In genomic region chr3:126208618-126209256, GRCh38 we compare ENCODE assay signal across 9 cellular contexts. TPM values are rescaled to one million over a fixed set of nuclear protein-coding genes. Genes with fewer than 3 reads are reported as not detected.
A peak's percentile ranks its signal among the peaks of the same experiment; 100 is the strongest.
DNase-seq lines count a peak whose midpoint lies in the region; ATAC-seq, FAIRE-seq and TF ChIP-seq lines count a peak whose summit lies in the region.
"Had no signal": no experiment of that assay in that cellular context is flagged by ENCODE, and none has a peak within 500 bp of the region (broad histone marks: within the 10 kb centered on the region; RNA-seq: fewer than 3 reads in every experiment).

No MANE protein-coding gene starts in this region.

- H3K79me1 ChIP-seq in H1 (ENCODE audit: low read depth, low read length): no peaks in the 10 kb centered on the region

- no peak overlapping the region for H3K4ac ChIP-seq in H1 (replicated peaks; ENCODE audit: insufficient read length, low read depth, low read length)

- H3K23me2 ChIP-seq in H1 (ENCODE audit: low read depth, low read length): peaks cover 8% of the 10 kb centered on the region; the same call in 1 of the 2 replicates

- 93% methylated on average over 11 of the region's 11 CpGs; no CpG with 5 or more reads in 1 of the 2 experiments for WGBS in H1 (ENCODE audit: extremely low coverage in 1 of 2, insufficient coverage in 1 of 2, insufficient read length in 1 of 2, insufficient replicate concordance in 2 of 2, low coverage in 1 of 2, low lambda C conversion rate in 2 of 2, missing lambda C conversion rate in 1 of 2), 2 experiments

- peak overlapping the region; percentile 7 for H3K4me3 Mint-ChIP-seq in osteocyte (ENCODE audit: unreplicated experiment)

- H4K20me1 ChIP-seq in H1 (replicated peaks in 1 of 2; ENCODE audit: control insufficient read depth in 1 of 2, insufficient read depth in 2 of 2, low read length in 2 of 2): no peaks in the 10 kb centered on the region

- no peak for TF ChIP-seq EP300 in H1 (IDR thresholded peaks at IDR 0.05; ENCODE audit: borderline replicate concordance in 1 of 2, low read depth in 2 of 2, low read length in 2 of 2)

- FAIRE-seq in H1 (lab: Jason Lieb, UNC): no peak

- H3K79me2 ChIP-seq in H1 (ENCODE audit: control insufficient read depth in 1 of 2, insufficient read depth in 2 of 2, low read length in 2 of 2): no peaks in the 10 kb centered on the region

- peak; percentile 88 for DNase-seq in GM03348 (ENCODE audit: low spot score)
- DNase-seq in NCI-H460 (ENCODE audit: extremely low read depth, low read depth): peak; percentile 93
- DNase-seq in H1 (ENCODE audit: low read depth in 1 of 2, low spot score in 2 of 2): no peak
- DNase-seq in osteocyte (ENCODE audit: extremely low spot score, unreplicated experiment): peak; percentile 95
- no peak for DNase-seq in NCI-H524 treated with DMSO at 0.1 percent for 48 hours (lab: John Stamatoyannopoulos, UW)
- DNase-seq in H7: no peak

- 0 out of 2 replicates have a peak overlapping the region, but pooled peaks have one; percentile 71 for H2AFZ ChIP-seq in H1 (ENCODE audit: low read length)

- POLR2A ChIA-PET in H1 (lab: Charles Lee; ENCODE audit: partially characterized antibody): interaction anchor here (1.3 kb wide), 1 partner anchor 58 kb away, joined by 3 read pairs; no protein-coding TSS in a partner anchor

- no peak for TF ChIP-seq CTCF in H1 (IDR thresholded peaks at IDR 0.05; ENCODE audit: control extremely low read depth in 1 of 3, insufficient read depth in 1 of 3, low read depth in 1 of 3, low read length in 3 of 3)
- no peak for TF ChIP-seq CTCF in osteocyte (IDR thresholded peaks at IDR 0.05)

- no peak for TF ChIP-seq POLR2A in H1 (IDR thresholded peaks at IDR 0.05; ENCODE audit: control extremely low read depth in 1 of 2, low read depth in 2 of 2, low read length in 2 of 2)

- no peaks in the 10 kb centered on the region for H3K9me3 Mint-ChIP-seq in osteocyte (ENCODE audit: unreplicated experiment)

- peak overlapping the region; percentile 82 for H3K27ac Mint-ChIP-seq in osteocyte (ENCODE audit: unreplicated experiment)

- no peak overlapping the region for H4K5ac ChIP-seq in H1 (ENCODE audit: insufficient read length, low read depth, low read length)

- no peak overlapping the region for H2BK20ac ChIP-seq in H1 (ENCODE audit: low read length)

- H3K4me3 ChIP-seq in H1 (ENCODE audit: extremely low read depth in 1 of 4, insufficient read depth in 2 of 4, low read depth in 3 of 4, low read length in 4 of 4) (no peak overlapping the region), H7 (ENCODE audit: insufficient read depth, low read depth, low read length) (no peak overlapping the region)

- peaks cover 0 to 8% (median 4%) of the 10 kb centered on the region in 4 experiments; a peak in 6 of 7 replicates for H3K4me1 ChIP-seq in H1 (replicated peaks in 1 of 4; ENCODE audit: control insufficient read depth in 3 of 4, insufficient read depth in 4 of 4, low read length in 3 of 4)

- H3K36me3 ChIP-seq in H1 (ENCODE audit: control insufficient read depth in 2 of 4, insufficient read depth in 4 of 4, low read length in 3 of 4): no peaks in the 10 kb centered on the region
- no peaks in the 10 kb centered on the region for H3K36me3 ChIP-seq in H7 (replicated peaks; ENCODE audit: control insufficient read depth, insufficient read depth, low read length)

- H4K91ac ChIP-seq in H1 (replicated peaks; ENCODE audit: insufficient read length, low read length): no peak overlapping the region

- no peaks in the 10 kb centered on the region for H3K9me3 ChIP-seq in H1 (ENCODE audit: insufficient read depth in 2 of 2, low read depth in 1 of 2, low read length in 1 of 2)

- H4K8ac ChIP-seq in H1 (ENCODE audit: extremely low read depth, insufficient read depth, low read length): no peak overlapping the region

- CTCF ChIA-PET in H1 (lab: Charles Lee; ENCODE audit: partially characterized antibody): interaction anchor here (1.1 to 4.7 kb wide), 3 partner anchors 11 to 76 kb away, joined by 6 to 39 read pairs (median 19); no protein-coding TSS in a partner anchor

- peaks cover 0 to 7% (median 2%) of the 10 kb centered on the region in 4 experiments; a peak in 5 of 7 replicates for H3K27me3 ChIP-seq in H1 (replicated peaks in 1 of 4; ENCODE audit: control insufficient read depth in 3 of 4, extremely low read depth in 1 of 4, insufficient read depth in 3 of 4, low read length in 3 of 4)
- peaks cover 13% of the 10 kb centered on the region for H3K27me3 ChIP-seq in H7 (ENCODE audit: control insufficient read depth, insufficient read depth, low read length)

- no peak overlapping the region for H3K23ac ChIP-seq in H1 (ENCODE audit: insufficient read length)

- no peak overlapping the region for H3K56ac ChIP-seq in H1 (replicated peaks; ENCODE audit: insufficient read length, low read depth, low read length)

- H2BK120ac ChIP-seq in H1 (replicated peaks; ENCODE audit: low read depth, low read length): no peak overlapping the region

- H3K27me3 Mint-ChIP-seq in osteocyte (ENCODE audit: unreplicated experiment): no peaks in the 10 kb centered on the region

- H3K18ac ChIP-seq in H1 (ENCODE audit: extremely low read depth, low read length): no peak overlapping the region

- H3K14ac ChIP-seq in H1 (ENCODE audit: insufficient read length): no peak overlapping the region

- TF ChIP-seq RAD21 in H1 (IDR thresholded peaks at IDR 0.05 in 1 of 2, conservative IDR thresholded peaks at IDR 0.05 in 1 of 2; ENCODE audit: low read depth in 2 of 2, low read length in 2 of 2): no peak

- peaks cover 41% of the 10 kb centered on the region for H3K4me1 Mint-ChIP-seq in osteocyte (ENCODE audit: unreplicated experiment)

- H3K36me3 Mint-ChIP-seq in osteocyte (ENCODE audit: unreplicated experiment): no peaks in the 10 kb centered on the region

- H2BK15ac ChIP-seq in H1 (ENCODE audit: low read length): no peak overlapping the region

- no peak overlapping the region for H3K4me2 ChIP-seq in H1 (ENCODE audit: insufficient read depth in 1 of 2, low read depth in 2 of 2, low read length in 2 of 2)

- H2BK12ac ChIP-seq in H1 (ENCODE audit: low read depth, low read length): no peak overlapping the region

- H2BK5ac ChIP-seq in H1 (ENCODE audit: low read depth, low read length): no peak overlapping the region

- no peak overlapping the region for H3K9ac ChIP-seq in H1 (replicated peaks in 1 of 4; ENCODE audit: extremely low read depth in 1 of 4, low read depth in 3 of 4, low read length in 3 of 4)

- ATAC-seq in HG03159 (IDR thresholded peaks at IDR 0.05; ENCODE audit: unreplicated experiment): no peak
- no peak for ATAC-seq in GM19463 (IDR thresholded peaks at IDR 0.05; ENCODE audit: unreplicated experiment)

- no peak overlapping the region for H2AK5ac ChIP-seq in H1 (ENCODE audit: low read depth, low read length)

- no peak overlapping the region for H3K27ac ChIP-seq in H1 (ENCODE audit: low read depth, low read length)

TF ChIP-seq in H1, 55 proteins besides CTCF, POLR2A, EP300 and RAD21:
- TF ChIP-seq SP1 (IDR thresholded peaks at IDR 0.05; ENCODE audit: low read depth, low read length): no peak
- TF ChIP-seq TAF7 (optimal IDR thresholded peaks at IDR 0.05; ENCODE audit: borderline replicate concordance, low read depth, low read length): no peak
- TF ChIP-seq ASH2L (IDR thresholded peaks at IDR 0.05; ENCODE audit: low read length): no peak
- no peak for TF ChIP-seq EZH2 (IDR thresholded peaks at IDR 0.05; ENCODE audit: low read depth, low read length, severe bottlenecking)
- TF ChIP-seq HDAC6 (IDR thresholded peaks at IDR 0.05; ENCODE audit: low read depth, low read length): no peak
- TF ChIP-seq BACH1 (IDR thresholded peaks at IDR 0.05; ENCODE audit: low read length): no peak
- no peak for TF ChIP-seq ATF3 (IDR thresholded peaks at IDR 0.05; ENCODE audit: insufficient read depth, low read depth, low read length)
- no peak for TF ChIP-seq POLR2AphosphoS5 (IDR thresholded peaks at IDR 0.05; ENCODE audit: low read depth, low read length)
- TF ChIP-seq CBX8 (IDR thresholded peaks at IDR 0.05; ENCODE audit: borderline replicate concordance, low read depth, low read length): no peak
- no peak for TF ChIP-seq CHD1 (IDR thresholded peaks at IDR 0.05; ENCODE audit: low read depth, low read length)
- TF ChIP-seq RFX5 (IDR thresholded peaks at IDR 0.05; ENCODE audit: borderline replicate concordance, low read depth, low read length): no peak
- TF ChIP-seq SAP30 (IDR thresholded peaks at IDR 0.05; ENCODE audit: insufficient read depth, insufficient replicate concordance, low read length): no peak
- TF ChIP-seq CTBP2 (IDR thresholded peaks at IDR 0.05; ENCODE audit: borderline replicate concordance, insufficient read depth, insufficient read length, low read length): no peak

RNA-seq across cellular contexts. Expression of gene ALDH1L1, which starts 28.4 kb away (rescaled TPM):
- total RNA-seq in NCI-H460 (2014; rRNA removed; shearing (Covaris generic)): 0.46 and 0.54 TPM in 2 replicates
- 0.51 and 3.1 TPM in 2 replicates for polyA plus RNA-seq in NCI-H460 (2014; cell fraction: nucleus; rRNA removed)
- 1.6 TPM in 2 replicates for total RNA-seq in H1 (2021; fragmentation: NEBNext Ultra II Directional; extraction: Animal tissue kit (Norgen Biotek cat#: 25700))
- polyA plus RNA-seq in H1 (2011; rRNA removed): 0.98 and 1.6 TPM in 2 replicates
- 1.5 TPM for polyA plus RNA-seq in H1 (2011; cell fraction: cytosol; rRNA removed)
- 3.1 TPM for polyA plus RNA-seq in H1 (2011; cell fraction: nucleus; rRNA removed)
- 1.1 to 1.9 TPM (median 1.5 TPM) in 4 replicates for polyA plus RNA-seq in H1 (2012, experiment 1 of 2)
- 0.80 TPM for polyA plus RNA-seq in H1 (2012, experiment 2 of 2)
- polyA plus RNA-seq in H1 (2013, experiment 1 of 2): 0.49 TPM
- polyA plus RNA-seq in H1 (2013, experiment 2 of 2): 0.83 TPM
- 1.7 and 2.2 TPM in 2 replicates for polyA minus RNA-seq in H1 (2011; rRNA and poly(A)+ RNA removed)
- polyA minus RNA-seq in H1 (2011; cell fraction: cytosol; rRNA and poly(A)+ RNA removed): 0.81 TPM
- 5.3 TPM for polyA minus RNA-seq in H1 (2011; cell fraction: nucleus; rRNA and poly(A)+ RNA removed)
- total RNA-seq in osteocyte: 1.4 and 1.5 TPM in 2 replicates
- total RNA-seq in H7 (2014; rRNA removed; shearing (Covaris generic)): 0.15 and 0.28 TPM in 2 replicates
- total RNA-seq: dermis microvascular lymphatic vessel endothelial cell had no signal

Comparison
In these comparisons a context has a peak if more than half of its experiments do, and no peak if none do; other contexts are left out.
1. DNase-seq: peak in GM03348 (single experiment), NCI-H460 (single experiment) and osteocyte (single experiment); none in H1 (0 of 2), NCI-H524 treated with DMSO at 0.1 percent for 48 hours (single experiment) and H7 (single experiment).